Comparison of ENCODE assay signal across 10 cellular contexts in genomic region chr2:43032248-43032893, GRCh38.
DNase-seq lines count a peak whose midpoint lies in the region; ATAC-seq, FAIRE-seq and TF ChIP-seq lines count a peak whose summit lies in the region.
"Had no signal": no experiment of that assay in that cellular context is flagged by ENCODE, and none has a peak within 500 bp of the region (broad histone marks: within the 10 kb centered on the region; RNA-seq: fewer than 3 reads in every experiment).

No MANE protein-coding gene starts in this region.

- H3K27me3 ChIP-seq in duodenal mucosa (ENCODE audit: control insufficient read depth in 1 of 2, insufficient read depth in 2 of 2, low read length in 2 of 2) (no peaks in the 10 kb centered on the region), small intestine (ENCODE audit: control insufficient read depth in 2 of 2, insufficient read depth in 2 of 2, low read length in 2 of 2) (no peaks in the 10 kb centered on the region)

- TF ChIP-seq POLR2A in lower leg skin (IDR thresholded peaks at IDR 0.05): no peak

- DNase-seq in LNCaP clone FGC (ENCODE audit: low read depth) (peak; percentile 19), lower leg skin (ENCODE audit: low spot score in 2 of 2) (peak; percentile 66 to 90), small intestine (peak; percentile 91)
- DNase-seq in activated naive CD4-positive, alpha-beta T cell treated with Interleukin-2 at 50 U/mL for 16 hours: no peak
- DNase-seq: activated CD4-positive, alpha-beta T cell treated with anti-CD3 and anti-CD28 coated beads, Interleukin-2, amount 10 ng/mL, durations not matched to agents 24 days and 14 days; nucleus accumbens had no signal

- H3K4me1 ChIP-seq in duodenal mucosa (ENCODE audit: control insufficient read depth in 1 of 2, insufficient read depth in 2 of 2, low read length in 2 of 2) (peaks cover 29 to 31% of the 10 kb centered on the region in 2 donors), small intestine (ENCODE audit: control insufficient read depth in 2 of 2, insufficient read depth in 1 of 2, low read depth in 1 of 2, low read length in 1 of 2) (peaks cover 1 to 6% of the 10 kb centered on the region in 2 donors)

- no peak for TF ChIP-seq CTCF in LNCaP clone FGC (IDR thresholded peaks at IDR 0.05; ENCODE audit: control insufficient read depth, extremely low read depth, insufficient read depth)
- no peak for TF ChIP-seq CTCF in lower leg skin (IDR thresholded peaks at IDR 0.05)

- H3K27ac ChIP-seq in duodenal mucosa (ENCODE audit: low read depth, low read length): peak overlapping the region; percentile 39
- H3K27ac ChIP-seq in small intestine (ENCODE audit: low read depth in 1 of 2, low read length in 1 of 2): peak overlapping the region in 1 of 2 donors; percentile 87

- ATAC-seq in HG02610 (IDR thresholded peaks at IDR 0.05; ENCODE audit: unreplicated experiment): no peak
- no peak for ATAC-seq in HG03159 (IDR thresholded peaks at IDR 0.05; ENCODE audit: unreplicated experiment)
- ATAC-seq in HG03565 (IDR thresholded peaks at IDR 0.05; ENCODE audit: unreplicated experiment): no peak

- H3K36me3 ChIP-seq in duodenal mucosa (ENCODE audit: control insufficient read depth in 1 of 2, insufficient read depth in 2 of 2, low read length in 2 of 2): no peaks in the 10 kb centered on the region
- H3K36me3 ChIP-seq in small intestine (ENCODE audit: control insufficient read depth in 2 of 2, insufficient read depth in 2 of 2, low read length in 2 of 2): no peaks in the 10 kb centered on the region

- H3K4me3 ChIP-seq in LNCaP clone FGC (ENCODE audit: low read depth, low read length) (no peak overlapping the region), duodenal mucosa (ENCODE audit: low read depth in 1 of 2, low read length in 2 of 2) (no peak overlapping the region), lower leg skin (ENCODE audit: low read depth, poor library complexity, severe bottlenecking) (no peak overlapping the region), small intestine (ENCODE audit: low read depth in 1 of 2, low read length in 2 of 2) (no peak overlapping the region)

- peak overlapping the region; percentile 51 to 69 for H3K9ac ChIP-seq in duodenal mucosa (ENCODE audit: low read depth in 1 of 2, low read length in 2 of 2)

- FAIRE-seq in small intestine (lab: Jason Lieb, UNC): no peak

- no peaks in the 10 kb centered on the region for H3K9me3 ChIP-seq in duodenal mucosa (ENCODE audit: control insufficient read depth in 1 of 2, low read length in 2 of 2)
- no peaks in the 10 kb centered on the region for H3K9me3 ChIP-seq in small intestine (ENCODE audit: control insufficient read depth, low read depth)

- 11 to 25% methylated on average over 14 of the region's 14 CpGs for WGBS in lower leg skin, 2 donors
- WGBS in small intestine, 3 donors: 7 to 32% (median 25%) methylated on average over 14 of the region's 14 CpGs

- intact Hi-C loops in lower leg skin (cut with DNase I; ENCODE audit: low total_unique reads): no loop called here
